Comparison of ENCODE assay signal across 8 cellular contexts in the genomic region with DNA sequence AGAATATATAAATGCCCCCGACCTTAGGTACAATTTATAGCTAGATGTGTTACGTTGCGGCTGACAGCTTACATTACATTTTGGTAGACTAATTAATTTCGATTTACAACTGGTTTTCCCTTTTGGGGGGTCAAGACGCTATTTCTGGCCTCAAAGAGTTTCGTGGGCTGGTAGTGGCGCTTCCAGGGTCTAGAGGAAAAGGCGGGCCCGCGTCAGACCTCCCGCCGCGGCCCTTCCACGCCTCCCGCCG. TPM values are rescaled to one million over a fixed set of nuclear protein-coding genes. Genes with fewer than 3 reads are reported as not detected.
A peak's percentile ranks its signal among the peaks of the same experiment; 100 is the strongest.
DNase-seq lines count a peak whose midpoint lies in the region; ATAC-seq and TF ChIP-seq lines count a peak whose summit lies in the region.

No MANE protein-coding gene starts in this region.

- H3K4me3 Mint-ChIP-seq in activated CD8-positive, alpha-beta T cell treated with anti-CD3 and anti-CD28 coated beads for 36 hours = peak overlapping the region; percentile 93

- DNase-seq in NCI-H2196 (lab: John Stamatoyannopoulos, UW; ENCODE audit: unreplicated experiment) = peak; percentile 52
- DNase-seq in NCI-H2196 treated with DMSO at 0.1 percent for 48 hours (lab: John Stamatoyannopoulos, UW; ENCODE audit: unreplicated experiment) = no peak
- no peak for DNase-seq in activated CD8-positive, alpha-beta T cell treated with anti-CD3 and anti-CD28 coated beads for 36 hours
- no peak for DNase-seq in T1000 (lab: John Stamatoyannopoulos, UW)

- H3K36me3 Mint-ChIP-seq in activated CD8-positive, alpha-beta T cell treated with anti-CD3 and anti-CD28 coated beads for 36 hours (ENCODE audit: low read depth) = peaks cover 26% of the 10 kb centered on the region

- H3K36me3 ChIP-seq in iPS-18a (ENCODE audit: control insufficient read depth, low read depth, low read length) (no peaks in the 10 kb centered on the region), stomach smooth muscle (ENCODE audit: control insufficient read depth in 2 of 2, insufficient read depth in 2 of 2, low read length in 2 of 2) (peaks cover 0 to 2% of the 10 kb centered on the region in 2 donors)

- H3K27me3 ChIP-seq in iPS-18a (ENCODE audit: control insufficient read depth, insufficient read depth, low read length) = no peaks in the 10 kb centered on the region
- H3K27me3 ChIP-seq in stomach smooth muscle (ENCODE audit: control insufficient read depth in 1 of 2, insufficient read depth in 2 of 2, low read length in 2 of 2) = no peaks in the 10 kb centered on the region

- H3K9ac ChIP-seq in iPS-18a (ENCODE audit: low read length) = peak overlapping the region; percentile 45
- peak overlapping the region; percentile 87 to 91 for H3K9ac ChIP-seq in stomach smooth muscle (ENCODE audit: low read length in 2 of 2)

- TF ChIP-seq CTCF in activated CD8-positive, alpha-beta T cell treated with anti-CD3 and anti-CD28 coated beads for 36 hours (IDR thresholded peaks at IDR 0.05) = no peak

- peak overlapping the region; percentile 84 for H3K4me3 ChIP-seq in iPS-18a (ENCODE audit: low read length)
- peak overlapping the region; percentile 83 to 87 for H3K4me3 ChIP-seq in stomach smooth muscle (ENCODE audit: low read length in 2 of 2)

- H3K27me3 Mint-ChIP-seq in activated CD8-positive, alpha-beta T cell treated with anti-CD3 and anti-CD28 coated beads for 36 hours = no peaks in the 10 kb centered on the region

- H3K27ac Mint-ChIP-seq in activated CD8-positive, alpha-beta T cell treated with anti-CD3 and anti-CD28 coated beads for 36 hours = peak overlapping the region; percentile 88

- peaks cover 54% of the 10 kb centered on the region for H3K4me1 Mint-ChIP-seq in activated CD8-positive, alpha-beta T cell treated with anti-CD3 and anti-CD28 coated beads for 36 hours (ENCODE audit: low read depth)

- H3K9me3 ChIP-seq in iPS-18a (ENCODE audit: control insufficient read depth, low read depth, low read length) (no peaks in the 10 kb centered on the region), stomach smooth muscle (ENCODE audit: control insufficient read depth in 2 of 2, low read length in 2 of 2) (no peaks in the 10 kb centered on the region)

- CTCF ChIA-PET in activated CD8-positive, alpha-beta T cell treated with anti-CD3 and anti-CD28 coated beads for 36 hours (lab: Charles Lee) = interaction anchor here (0.9 to 12.2 kb wide), 7 partner anchors 14 to 97 kb away, joined by 3 to 146 read pairs (median 5); a partner anchor contains a TSS

- no peaks in the 10 kb centered on the region for H3K9me3 Mint-ChIP-seq in activated CD8-positive, alpha-beta T cell treated with anti-CD3 and anti-CD28 coated beads for 36 hours

- no peak for ATAC-seq in activated CD8-positive, alpha-beta T cell treated with anti-CD3 and anti-CD28 coated beads for 36 hours
- ATAC-seq in HG03196 (IDR thresholded peaks at IDR 0.05; ENCODE audit: unreplicated experiment) (no peak), GM21526 (IDR thresholded peaks at IDR 0.05; ENCODE audit: low FRiP score, unreplicated experiment) (no peak)

- no peak overlapping the region for H3K27ac ChIP-seq in iPS-18a (ENCODE audit: low read length)
- H3K27ac ChIP-seq in stomach smooth muscle (ENCODE audit: low read length) = peak overlapping the region; percentile 75

- intact Hi-C loops in activated CD8-positive, alpha-beta T cell treated with anti-CD3 and anti-CD28 coated beads for 36 hours (cut with micrococcal nuclease) = no loop called here

- H3K4me1 ChIP-seq in iPS-18a (ENCODE audit: control insufficient read depth, low read depth, low read length) (peaks cover 12% of the 10 kb centered on the region), stomach smooth muscle (ENCODE audit: control insufficient read depth, insufficient read depth, low read length) (peaks cover 24% of the 10 kb centered on the region)

- POLR2A ChIA-PET in activated CD8-positive, alpha-beta T cell treated with anti-CD3 and anti-CD28 coated beads for 36 hours (lab: Charles Lee) = interaction anchor here (0.9 to 2.6 kb wide), 9 partner anchors 21 to 107 kb away, joined by 3 to 16 read pairs (median 4); a partner anchor contains a TSS

RNA-seq across cellular contexts. Expression of a gene that starts 0.4 kb away (rescaled TPM):
- total RNA-seq in activated CD8-positive, alpha-beta T cell treated with anti-CD3 and anti-CD28 coated beads for 36 hours = 10 to 100 TPM; 60.5 to 63.5 TPM

RNA-seq across cellular contexts. Expression of a gene that starts 1.0 kb away (rescaled TPM):
- 10 to 100 TPM; 26.7 to 29.6 TPM for total RNA-seq in activated CD8-positive, alpha-beta T cell treated with anti-CD3 and anti-CD28 coated beads for 36 hours

RNA-seq across cellular contexts. Expression of a gene that starts 51.1 kb away (rescaled TPM):
- total RNA-seq in activated CD8-positive, alpha-beta T cell treated with anti-CD3 and anti-CD28 coated beads for 36 hours = not detected

RNA-seq across cellular contexts. Expression of a gene that starts 55.5 kb away (rescaled TPM):
- total RNA-seq in activated CD8-positive, alpha-beta T cell treated with anti-CD3 and anti-CD28 coated beads for 36 hours = 10 to 100 TPM; 13.2 to 15.6 TPM
